ENCODE assay signal across 26 cellular contexts in the genomic region with DNA sequence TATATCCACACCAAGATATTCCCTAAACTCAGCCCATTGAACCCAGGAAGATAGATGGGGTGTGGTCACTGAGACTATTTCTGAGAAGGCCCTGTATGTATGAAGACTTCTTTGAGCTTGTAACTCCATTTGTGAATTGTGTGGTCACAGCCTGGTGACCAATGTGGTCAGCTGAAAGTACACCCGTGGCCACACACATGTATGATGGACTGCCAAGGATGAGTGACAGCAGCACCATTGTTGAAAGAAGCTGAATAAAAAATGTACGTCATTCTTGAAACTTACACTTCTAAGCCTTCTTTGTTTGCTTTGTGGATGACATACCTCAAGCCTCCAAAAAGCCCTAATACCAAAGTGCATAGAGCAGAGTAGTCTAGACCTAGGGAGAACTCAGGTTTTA.
"Had no signal": no experiment of that assay in that cellular context is flagged by ENCODE, and none has a peak within 500 bp of the region (broad histone marks: within the 10 kb centered on the region; RNA-seq: fewer than 3 reads in every experiment).

No MANE protein-coding gene starts in this region.

- H3K36me3 Mint-ChIP-seq: mesothelial cell of epicardium; naive thymus-derived CD4-positive, alpha-beta T cell; natural killer cell treated with Interleukin-12 subunit alpha and Interleukin-12 subunit beta and Interleukin-15 and Interleukin-18, amount 100 ng/mL, for 72 hours; stimulated activated naive B cell treated with anti-CD40 and anti-IgM and Interleukin-4, amounts not matched to agents 10 μg/mL and 1 μg/mL and 100 μg/mL, for 72 hours had no signal

- H3K27me3 ChIP-seq: hepatocyte, pancreas, sigmoid colon, suprapubic skin, tibial artery, upper lobe of right lung had no signal

- H3K4me2 ChIP-seq: hepatocyte had no signal

- H3K4me3 ChIP-seq: hepatocyte, left ventricle myocardium inferior, lung, pancreas, prostate gland, sigmoid colon, suprapubic skin, thoracic aorta, tibial artery, upper lobe of right lung had no signal

- H3K27ac Mint-ChIP-seq: mesothelial cell of epicardium; naive thymus-derived CD4-positive, alpha-beta T cell; natural killer cell treated with Interleukin-12 subunit alpha and Interleukin-12 subunit beta and Interleukin-15 and Interleukin-18, amount 100 ng/mL, for 72 hours; stimulated activated naive B cell treated with anti-CD40 and anti-IgM and Interleukin-4, amounts not matched to agents 10 μg/mL and 1 μg/mL and 100 μg/mL, for 72 hours had no signal

- H3K9me3 ChIP-seq: left ventricle myocardium inferior, pancreas, prostate gland, sigmoid colon, suprapubic skin, thoracic aorta, tibial artery, upper lobe of right lung had no signal

- H3K4me1 ChIP-seq: left ventricle myocardium inferior, pancreas, prostate gland, sigmoid colon, suprapubic skin, tibial artery, upper lobe of right lung had no signal

- ATAC-seq: naive thymus-derived CD4-positive, alpha-beta T cell; natural killer cell treated with Interleukin-12 subunit alpha and Interleukin-12 subunit beta and Interleukin-15 and Interleukin-18, amount 100 ng/mL, for 72 hours; pancreas; right cardiac atrium; stimulated activated naive B cell treated with anti-CD40 and anti-IgM and Interleukin-4, amounts not matched to agents 10 μg/mL and 1 μg/mL and 100 μg/mL, for 72 hours; stimulated activated naive CD8-positive, alpha-beta T cell treated with anti-CD3 and anti-CD28 coated beads, Interleukin-15, Interleukin-2, amounts not matched to agents 100 U/mL and 50 U/mL, for 24 hours; upper lobe of right lung had no signal

- H3K27me3 Mint-ChIP-seq: natural killer cell treated with Interleukin-12 subunit alpha and Interleukin-12 subunit beta and Interleukin-15 and Interleukin-18, amount 100 ng/mL, for 72 hours; stimulated activated naive B cell treated with anti-CD40 and anti-IgM and Interleukin-4, amounts not matched to agents 10 μg/mL and 1 μg/mL and 100 μg/mL, for 72 hours had no signal

- H2AFZ ChIP-seq: hepatocyte had no signal

- H3K4me3 Mint-ChIP-seq: mesothelial cell of epicardium; naive thymus-derived CD4-positive, alpha-beta T cell; natural killer cell treated with Interleukin-12 subunit alpha and Interleukin-12 subunit beta and Interleukin-15 and Interleukin-18, amount 100 ng/mL, for 72 hours; stimulated activated naive B cell treated with anti-CD40 and anti-IgM and Interleukin-4, amounts not matched to agents 10 μg/mL and 1 μg/mL and 100 μg/mL, for 72 hours had no signal

- DNase-seq: islet precursor cell; left ventricle myocardium inferior; mesendoderm; naive thymus-derived CD4-positive, alpha-beta T cell; pancreas; posterior cingulate gyrus; retina; right cardiac atrium; sigmoid colon; stimulated activated CD4-positive, alpha-beta T cell treated with anti-CD3 and anti-CD28 coated beads, Interleukin-12 subunit alpha, Interleukin-12 subunit beta, amount 100 ng/mL, for 4 hours; stimulated activated CD4-positive, alpha-beta T cell treated with anti-CD3 and anti-CD28 coated beads, Interleukin-15, amount 100 ng/mL, for 24 hours; stimulated activated CD4-positive, alpha-beta T cell treated with anti-CD3 and anti-CD28 coated beads, Interleukin-2, amount 100 ng/mL, for 24 hours; stimulated activated CD4-positive, alpha-beta T cell treated with anti-CD3 and anti-CD28 coated beads, Interleukin-4, amount 100 ng/mL, for 1 hour; stimulated activated naive B cell treated with anti-CD40 and anti-IgM and Interleukin-4, amounts not matched to agents 10 μg/mL and 1 μg/mL and 100 μg/mL, for 72 hours; stimulated activated naive CD8-positive, alpha-beta T cell treated with anti-CD3 and anti-CD28 coated beads, Interleukin-15, Interleukin-2, amounts not matched to agents 100 U/mL and 50 U/mL, for 24 hours; tibial artery; trophoblast cell; upper lobe of right lung had no signal

- FAIRE-seq: pancreas, urothelium cell line had no signal

- H3K27ac ChIP-seq: hepatocyte, left ventricle myocardium inferior, pancreas, prostate gland, sigmoid colon, suprapubic skin, thoracic aorta, tibial artery, upper lobe of right lung had no signal

- H3K36me3 ChIP-seq: left ventricle myocardium inferior, pancreas, prostate gland, sigmoid colon, suprapubic skin, thoracic aorta, tibial artery, upper lobe of right lung had no signal

- H3K79me2 ChIP-seq: hepatocyte had no signal

- H3K4me1 Mint-ChIP-seq: mesothelial cell of epicardium; naive thymus-derived CD4-positive, alpha-beta T cell; stimulated activated naive B cell treated with anti-CD40 and anti-IgM and Interleukin-4, amounts not matched to agents 10 μg/mL and 1 μg/mL and 100 μg/mL, for 72 hours had no signal
